In the genomic region with DNA sequence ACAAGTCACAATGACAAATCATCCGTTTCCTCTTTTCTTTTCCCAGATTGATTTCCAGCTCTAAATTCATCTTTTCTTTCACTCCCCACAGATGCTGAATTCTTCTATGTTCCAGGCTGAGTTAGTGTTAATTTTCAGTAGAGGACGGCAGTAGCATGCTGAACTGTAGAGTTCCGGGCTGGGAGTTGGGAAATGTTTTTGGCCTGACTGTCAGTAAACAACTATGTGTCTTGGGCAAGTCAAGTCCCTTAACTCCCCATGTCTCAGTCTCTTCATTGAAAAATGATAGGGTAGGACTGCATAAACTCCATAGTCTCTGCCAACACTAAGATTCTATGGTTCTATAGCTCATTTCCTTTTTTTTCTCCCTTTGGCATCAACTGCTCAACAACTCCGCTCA, we compare ENCODE assay signal across 2 cellular contexts.
TF ChIP-seq lines count a peak whose summit lies in the region.

No MANE protein-coding gene starts in this region.

TF ChIP-seq in liver, 16 proteins besides CTCF, POLR2A, EP300 and RAD21 (continued from another document):
- TF ChIP-seq, protein P1, sequence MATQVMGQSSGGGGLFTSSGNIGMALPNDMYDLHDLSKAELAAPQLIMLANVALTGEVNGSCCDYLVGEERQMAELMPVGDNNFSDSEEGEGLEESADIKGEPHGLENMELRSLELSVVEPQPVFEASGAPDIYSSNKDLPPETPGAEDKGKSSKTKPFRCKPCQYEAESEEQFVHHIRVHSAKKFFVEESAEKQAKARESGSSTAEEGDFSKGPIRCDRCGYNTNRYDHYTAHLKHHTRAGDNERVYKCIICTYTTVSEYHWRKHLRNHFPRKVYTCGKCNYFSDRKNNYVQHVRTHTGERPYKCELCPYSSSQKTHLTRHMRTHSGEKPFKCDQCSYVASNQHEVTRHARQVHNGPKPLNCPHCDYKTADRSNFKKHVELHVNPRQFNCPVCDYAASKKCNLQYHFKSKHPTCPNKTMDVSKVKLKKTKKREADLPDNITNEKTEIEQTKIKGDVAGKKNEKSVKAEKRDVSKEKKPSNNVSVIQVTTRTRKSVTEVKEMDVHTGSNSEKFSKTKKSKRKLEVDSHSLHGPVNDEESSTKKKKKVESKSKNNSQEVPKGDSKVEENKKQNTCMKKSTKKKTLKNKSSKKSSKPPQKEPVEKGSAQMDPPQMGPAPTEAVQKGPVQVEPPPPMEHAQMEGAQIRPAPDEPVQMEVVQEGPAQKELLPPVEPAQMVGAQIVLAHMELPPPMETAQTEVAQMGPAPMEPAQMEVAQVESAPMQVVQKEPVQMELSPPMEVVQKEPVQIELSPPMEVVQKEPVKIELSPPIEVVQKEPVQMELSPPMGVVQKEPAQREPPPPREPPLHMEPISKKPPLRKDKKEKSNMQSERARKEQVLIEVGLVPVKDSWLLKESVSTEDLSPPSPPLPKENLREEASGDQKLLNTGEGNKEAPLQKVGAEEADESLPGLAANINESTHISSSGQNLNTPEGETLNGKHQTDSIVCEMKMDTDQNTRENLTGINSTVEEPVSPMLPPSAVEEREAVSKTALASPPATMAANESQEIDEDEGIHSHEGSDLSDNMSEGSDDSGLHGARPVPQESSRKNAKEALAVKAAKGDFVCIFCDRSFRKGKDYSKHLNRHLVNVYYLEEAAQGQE (IDR thresholded peaks at IDR 0.05) = no peak
- TF ChIP-seq FOXA1 (IDR thresholded peaks at IDR 0.05) (peak; percentile 82), JUND (IDR thresholded peaks at IDR 0.05) (peak in 1 of 2 donors; percentile 47), RXRA (IDR thresholded peaks at IDR 0.05) (peak; percentile 34 to 69), TAF1 (conservative IDR thresholded peaks at IDR 0.05) (no peak), EGR1 (IDR thresholded peaks at IDR 0.05; ENCODE audit: low read depth in 2 of 2) (peak in 1 of 2 donors; percentile 24), NR2F2 (IDR thresholded peaks at IDR 0.05) (no peak), ZBTB33 (IDR thresholded peaks at IDR 0.05) (peak; percentile 19)
- TF ChIP-seq, protein P2, sequence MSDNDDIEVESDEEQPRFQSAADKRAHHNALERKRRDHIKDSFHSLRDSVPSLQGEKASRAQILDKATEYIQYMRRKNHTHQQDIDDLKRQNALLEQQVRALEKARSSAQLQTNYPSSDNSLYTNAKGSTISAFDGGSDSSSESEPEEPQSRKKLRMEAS (IDR thresholded peaks at IDR 0.05) = peak; percentile 22

TF ChIP-seq in HepG2, 621 proteins besides CTCF, POLR2A, EP300 and RAD21 (continued from another document):
- TF ChIP-seq ATF2 (CRISPR knock-in tag; IDR thresholded peaks at IDR 0.05) (no peak), ONECUT2 (CRISPR knock-in tag; IDR thresholded peaks at IDR 0.05) (no peak), NRL (CRISPR knock-in tag; IDR thresholded peaks at IDR 0.05; ENCODE audit: borderline replicate concordance) (no peak), TAF1 (CRISPR knock-in tag; IDR thresholded peaks at IDR 0.05) (no peak), SOX13 (IDR thresholded peaks at IDR 0.05) (no peak), SOX13 (CRISPR knock-in tag; conservative IDR thresholded peaks at IDR 0.05 in 1 of 2, IDR thresholded peaks at IDR 0.05 in 1 of 2) (no peak), ZKSCAN5 (CRISPR knock-in tag; IDR thresholded peaks at IDR 0.05) (no peak), ZNF777 (CRISPR knock-in tag; IDR thresholded peaks at IDR 0.05) (no peak), NFE2L2 (IDR thresholded peaks at IDR 0.05; ENCODE audit: low read length) (no peak), TIGD3 (CRISPR knock-in tag; IDR thresholded peaks at IDR 0.05; ENCODE audit: borderline replicate concordance) (no peak)
- TF ChIP-seq, protein P3, sequence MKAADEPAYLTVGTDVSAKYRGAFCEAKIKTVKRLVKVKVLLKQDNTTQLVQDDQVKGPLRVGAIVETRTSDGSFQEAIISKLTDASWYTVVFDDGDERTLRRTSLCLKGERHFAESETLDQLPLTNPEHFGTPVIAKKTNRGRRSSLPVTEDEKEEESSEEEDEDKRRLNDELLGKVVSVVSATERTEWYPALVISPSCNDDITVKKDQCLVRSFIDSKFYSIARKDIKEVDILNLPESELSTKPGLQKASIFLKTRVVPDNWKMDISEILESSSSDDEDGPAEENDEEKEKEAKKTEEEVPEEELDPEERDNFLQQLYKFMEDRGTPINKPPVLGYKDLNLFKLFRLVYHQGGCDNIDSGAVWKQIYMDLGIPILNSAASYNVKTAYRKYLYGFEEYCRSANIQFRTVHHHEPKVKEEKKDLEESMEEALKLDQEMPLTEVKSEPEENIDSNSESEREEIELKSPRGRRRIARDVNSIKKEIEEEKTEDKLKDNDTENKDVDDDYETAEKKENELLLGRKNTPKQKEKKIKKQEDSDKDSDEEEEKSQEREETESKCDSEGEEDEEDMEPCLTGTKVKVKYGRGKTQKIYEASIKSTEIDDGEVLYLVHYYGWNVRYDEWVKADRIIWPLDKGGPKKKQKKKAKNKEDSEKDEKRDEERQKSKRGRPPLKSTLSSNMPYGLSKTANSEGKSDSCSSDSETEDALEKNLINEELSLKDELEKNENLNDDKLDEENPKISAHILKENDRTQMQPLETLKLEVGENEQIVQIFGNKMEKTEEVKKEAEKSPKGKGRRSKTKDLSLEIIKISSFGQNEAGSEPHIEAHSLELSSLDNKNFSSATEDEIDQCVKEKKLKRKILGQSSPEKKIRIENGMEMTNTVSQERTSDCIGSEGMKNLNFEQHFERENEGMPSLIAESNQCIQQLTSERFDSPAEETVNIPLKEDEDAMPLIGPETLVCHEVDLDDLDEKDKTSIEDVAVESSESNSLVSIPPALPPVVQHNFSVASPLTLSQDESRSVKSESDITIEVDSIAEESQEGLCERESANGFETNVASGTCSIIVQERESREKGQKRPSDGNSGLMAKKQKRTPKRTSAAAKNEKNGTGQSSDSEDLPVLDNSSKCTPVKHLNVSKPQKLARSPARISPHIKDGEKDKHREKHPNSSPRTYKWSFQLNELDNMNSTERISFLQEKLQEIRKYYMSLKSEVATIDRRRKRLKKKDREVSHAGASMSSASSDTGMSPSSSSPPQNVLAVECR (CRISPR knock-in tag; IDR thresholded peaks at IDR 0.05; ENCODE audit: borderline replicate concordance) = no peak
- TF ChIP-seq, protein P2 (IDR thresholded peaks at IDR 0.05) = no peak
